Comparison of ENCODE assay signal across 19 cellular contexts in the genomic region with DNA sequence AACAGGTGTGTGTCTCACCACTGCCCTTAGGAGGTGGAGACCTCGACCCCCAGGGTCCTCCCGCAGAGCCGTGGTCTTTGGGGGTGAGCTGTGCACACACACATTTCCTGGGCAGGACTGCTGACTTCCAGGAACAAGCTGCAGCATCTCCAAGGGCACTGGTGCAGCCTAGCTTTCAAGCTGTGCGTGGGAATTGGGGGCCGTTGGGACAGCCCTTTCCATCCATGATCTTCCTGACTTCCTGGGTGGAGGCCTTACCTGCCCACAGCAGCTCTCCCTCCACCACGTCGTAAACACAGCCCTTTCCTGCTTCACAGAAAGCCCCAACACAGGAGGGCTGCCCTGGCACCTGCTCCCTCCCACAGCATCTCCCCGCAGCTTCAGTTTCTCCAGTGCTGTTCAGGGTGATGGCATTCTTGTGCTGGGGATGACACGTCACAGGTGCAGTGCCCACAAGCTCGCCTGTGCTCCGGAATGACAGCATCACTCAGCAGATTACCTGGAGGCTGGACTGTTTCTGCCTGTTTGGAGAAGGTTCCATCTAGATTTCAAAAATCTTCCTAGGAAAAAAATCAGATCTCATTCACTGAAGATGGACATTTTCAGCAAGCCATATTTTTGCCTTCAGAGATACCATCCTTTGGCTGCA.
"Had no signal": no experiment of that assay in that cellular context is flagged by ENCODE, and none has a peak within 500 bp of the region (broad histone marks: within the 10 kb centered on the region; RNA-seq: fewer than 3 reads in every experiment).

No MANE protein-coding gene starts in this region.

- H3K4me3 ChIP-seq: coronary artery, heart left ventricle, left ventricle myocardium inferior, lung, psoas muscle, sigmoid colon, skin epidermis, stomach, thoracic aorta, transverse colon had no signal

- H3K79me2 ChIP-seq: parathyroid adenoma had no signal

- DNase-seq: effector CD4-positive, alpha-beta T cell; heart left ventricle; hypothalamus; left ventricle myocardium inferior; mesenchymal stem cell; naive thymus-derived CD4-positive, alpha-beta T cell; occipital lobe; psoas muscle; retina; sigmoid colon; stimulated activated CD4-positive, alpha-beta T cell treated with anti-CD3 and anti-CD28 coated beads, Interleukin-12 subunit alpha, Interleukin-12 subunit beta, amount 100 ng/mL, for 4 hours; stomach; substantia nigra; transverse colon had no signal

- ATAC-seq: heart left ventricle; naive thymus-derived CD4-positive, alpha-beta T cell; psoas muscle had no signal

- H2AFZ ChIP-seq: parathyroid adenoma had no signal

- H3K4me1 ChIP-seq: heart left ventricle, left ventricle myocardium inferior, parathyroid adenoma, psoas muscle, sigmoid colon, stomach, transverse colon had no signal

- H3K27me3 ChIP-seq: transverse colon had no signal

- H3K36me3 ChIP-seq: heart left ventricle, left ventricle myocardium inferior, sigmoid colon, stomach, thoracic aorta, transverse colon had no signal

- H3K9me3 ChIP-seq: heart left ventricle, left ventricle myocardium inferior, psoas muscle, sigmoid colon, stomach, thoracic aorta, transverse colon had no signal

- H3K27ac ChIP-seq: coronary artery, heart left ventricle, left ventricle myocardium inferior, parathyroid adenoma, psoas muscle, sigmoid colon, skin epidermis, stomach, thoracic aorta, transverse colon had no signal
